1 cellular context compared by ENCODE assay signal in the genomic region with DNA sequence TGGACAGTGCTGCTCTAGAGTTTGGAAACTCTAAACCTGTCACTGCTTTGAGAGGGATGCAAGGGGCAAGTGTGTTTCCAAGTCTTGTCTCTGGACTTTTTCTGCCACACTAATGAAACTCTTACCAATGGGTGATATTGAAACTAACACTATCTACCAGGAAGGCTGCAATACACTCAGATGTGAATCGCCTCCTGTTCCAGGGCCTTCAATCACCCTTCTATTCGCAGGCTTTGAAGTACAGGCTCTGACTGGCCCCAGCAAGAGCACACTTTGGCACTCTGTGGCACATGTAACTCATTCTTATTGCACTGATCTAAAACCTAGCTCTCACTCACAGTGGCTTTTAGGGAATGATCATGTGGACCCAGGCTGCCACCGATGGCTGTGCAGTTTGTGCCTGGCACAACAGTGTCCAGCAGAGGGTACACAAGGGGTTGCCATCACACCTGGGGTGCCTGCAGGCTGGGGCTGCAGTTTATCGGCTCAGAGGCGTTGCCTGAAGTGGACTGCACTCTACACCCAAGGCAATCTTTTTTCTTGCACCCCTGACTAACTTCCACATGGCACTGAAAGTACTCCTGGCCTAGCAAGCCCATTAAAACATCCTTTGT.
TF ChIP-seq lines count a peak whose summit lies in the region.

No MANE protein-coding gene starts in this region.

TF ChIP-seq in WTC11, 78 proteins besides CTCF, POLR2A, EP300 and RAD21 (continued from another document):
- TF ChIP-seq, protein P1, sequence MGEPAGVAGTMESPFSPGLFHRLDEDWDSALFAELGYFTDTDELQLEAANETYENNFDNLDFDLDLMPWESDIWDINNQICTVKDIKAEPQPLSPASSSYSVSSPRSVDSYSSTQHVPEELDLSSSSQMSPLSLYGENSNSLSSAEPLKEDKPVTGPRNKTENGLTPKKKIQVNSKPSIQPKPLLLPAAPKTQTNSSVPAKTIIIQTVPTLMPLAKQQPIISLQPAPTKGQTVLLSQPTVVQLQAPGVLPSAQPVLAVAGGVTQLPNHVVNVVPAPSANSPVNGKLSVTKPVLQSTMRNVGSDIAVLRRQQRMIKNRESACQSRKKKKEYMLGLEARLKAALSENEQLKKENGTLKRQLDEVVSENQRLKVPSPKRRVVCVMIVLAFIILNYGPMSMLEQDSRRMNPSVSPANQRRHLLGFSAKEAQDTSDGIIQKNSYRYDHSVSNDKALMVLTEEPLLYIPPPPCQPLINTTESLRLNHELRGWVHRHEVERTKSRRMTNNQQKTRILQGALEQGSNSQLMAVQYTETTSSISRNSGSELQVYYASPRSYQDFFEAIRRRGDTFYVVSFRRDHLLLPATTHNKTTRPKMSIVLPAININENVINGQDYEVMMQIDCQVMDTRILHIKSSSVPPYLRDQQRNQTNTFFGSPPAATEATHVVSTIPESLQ (CRISPR knock-in tag; IDR thresholded peaks at IDR 0.05) = no peak
- TF ChIP-seq, protein P2, sequence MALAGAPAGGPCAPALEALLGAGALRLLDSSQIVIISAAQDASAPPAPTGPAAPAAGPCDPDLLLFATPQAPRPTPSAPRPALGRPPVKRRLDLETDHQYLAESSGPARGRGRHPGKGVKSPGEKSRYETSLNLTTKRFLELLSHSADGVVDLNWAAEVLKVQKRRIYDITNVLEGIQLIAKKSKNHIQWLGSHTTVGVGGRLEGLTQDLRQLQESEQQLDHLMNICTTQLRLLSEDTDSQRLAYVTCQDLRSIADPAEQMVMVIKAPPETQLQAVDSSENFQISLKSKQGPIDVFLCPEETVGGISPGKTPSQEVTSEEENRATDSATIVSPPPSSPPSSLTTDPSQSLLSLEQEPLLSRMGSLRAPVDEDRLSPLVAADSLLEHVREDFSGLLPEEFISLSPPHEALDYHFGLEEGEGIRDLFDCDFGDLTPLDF (CRISPR knock-in tag; IDR thresholded peaks at IDR 0.05) = no peak
- TF ChIP-seq ELF4 (CRISPR knock-in tag; IDR thresholded peaks at IDR 0.05; ENCODE audit: low read depth) = no peak
- TF ChIP-seq, protein P3, sequence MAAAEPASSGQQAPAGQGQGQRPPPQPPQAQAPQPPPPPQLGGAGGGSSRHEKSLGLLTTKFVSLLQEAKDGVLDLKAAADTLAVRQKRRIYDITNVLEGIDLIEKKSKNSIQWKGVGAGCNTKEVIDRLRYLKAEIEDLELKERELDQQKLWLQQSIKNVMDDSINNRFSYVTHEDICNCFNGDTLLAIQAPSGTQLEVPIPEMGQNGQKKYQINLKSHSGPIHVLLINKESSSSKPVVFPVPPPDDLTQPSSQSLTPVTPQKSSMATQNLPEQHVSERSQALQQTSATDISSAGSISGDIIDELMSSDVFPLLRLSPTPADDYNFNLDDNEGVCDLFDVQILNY (CRISPR knock-in tag; IDR thresholded peaks at IDR 0.05) = no peak
TF ChIP-seq in WTC11: peak in this region for 0.
